Comparison of ENCODE assay signal across 16 cellular contexts in the genomic region with DNA sequence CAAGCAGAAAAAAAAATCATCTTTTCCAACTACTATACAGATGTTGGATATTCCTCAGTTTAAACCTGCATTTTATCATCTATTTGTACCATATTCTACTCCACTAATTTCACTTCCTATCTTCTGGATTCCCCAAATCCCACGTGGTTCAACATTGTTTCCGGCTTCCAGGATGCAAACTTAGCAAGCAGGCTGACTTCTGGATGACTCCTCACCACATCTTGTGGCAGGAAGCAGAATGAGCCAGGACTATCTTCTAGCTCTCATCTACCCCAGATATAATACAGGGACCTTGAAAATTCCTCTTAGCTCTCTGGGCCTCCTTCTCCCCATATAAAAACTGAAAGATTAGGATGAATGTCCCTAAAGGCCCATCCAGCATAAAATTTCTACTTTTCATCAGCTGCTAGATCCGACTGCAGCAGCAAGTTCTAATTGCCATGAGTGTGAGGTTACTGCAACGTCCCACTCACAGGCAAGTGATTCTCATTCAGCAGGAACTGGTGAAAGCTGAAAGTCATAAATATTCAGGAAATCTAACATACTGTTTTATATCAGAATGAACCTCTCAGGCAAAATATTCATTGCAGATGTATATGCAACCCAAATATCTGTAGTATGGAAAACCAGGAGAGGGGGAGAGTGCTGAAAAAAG.
DNase-seq lines count a peak whose midpoint lies in the region; ATAC-seq and TF ChIP-seq lines count a peak whose summit lies in the region.
"Had no signal": no experiment of that assay in that cellular context is flagged by ENCODE, and none has a peak within 500 bp of the region (broad histone marks: within the 10 kb centered on the region; RNA-seq: fewer than 3 reads in every experiment).

No MANE protein-coding gene starts in this region.

- POLR2A ChIA-PET in SK-N-SH (lab: Yijun Ruan, JAX), result no interaction called here
- POLR2A ChIA-PET in activated CD4-positive, alpha-beta memory T cell treated with anti-CD3 and anti-CD28 coated beads, Interleukin-2, amount 10 ng/mL, durations not matched to agents 7 days and 5 days (lab: Charles Lee), result no interaction called here

- TF ChIP-seq CTCF in SK-N-SH (IDR thresholded peaks at IDR 0.05) (no peak), fibroblast of pulmonary artery (IDR thresholded peaks at IDR 0.05; ENCODE audit: low read length, missing control alignments) (peak; percentile 25)

- peaks cover 0 to 10% of the 10 kb centered on the region in 2 experiments; a peak in 2 of 4 replicates for H3K4me1 ChIP-seq in SK-N-SH (ENCODE audit: control insufficient read depth in 1 of 2, insufficient read depth in 2 of 2, low read depth in 1 of 2, low read length in 1 of 2)
- H3K4me1 ChIP-seq in HAP-1, result no peaks in the 10 kb centered on the region

- H3K9me2 ChIP-seq in SK-N-SH, result no peaks in the 10 kb centered on the region

- no peaks in the 10 kb centered on the region for H3K9me3 Mint-ChIP-seq in activated CD4-positive, alpha-beta memory T cell treated with anti-CD3 and anti-CD28 coated beads, Interleukin-2, amount 10 ng/mL, durations not matched to agents 7 days and 5 days
- H3K9me3 Mint-ChIP-seq: memory B cell; stimulated activated effector memory CD8-positive, alpha-beta T cell treated with anti-CD3 and anti-CD28 coated beads, Interleukin-12 subunit alpha, Interleukin-12 subunit beta, amount 100 ng/mL, for 72 hours had no signal

- DNase-seq in EH (ENCODE audit: low read depth), result peak; percentile 62
- DNase-seq in SK-N-SH, result no peak
- peak; percentile 80 for DNase-seq in fibroblast of pulmonary artery (ENCODE audit: low read depth)
- peak; percentile 46 for DNase-seq in putamen (ENCODE audit: low spot score)
- no peak for DNase-seq in activated CD4-positive, alpha-beta memory T cell treated with anti-CD3 and anti-CD28 coated beads, Interleukin-2, amount 10 ng/mL, durations not matched to agents 7 days and 5 days
- DNase-seq in HAP-1 (ENCODE audit: low spot score in 2 of 2), result no peak
- no peak for DNase-seq in activated T-cell treated with anti-CD3 and anti-CD28 coated beads, Interleukin-2, amount 50 U/mL, for 48 hours
- DNase-seq: activated naive CD4-positive, alpha-beta T cell treated with anti-CD3 and anti-CD28 coated beads, Interleukin-2, amount 50 U/mL, for 16 hours; NCI-H146; PC-9; WERI-Rb-1 had no signal

- CTCF ChIA-PET in SK-N-SH (lab: Yijun Ruan, JAX), result interaction anchor here (1.2 kb wide), 1 partner anchor 34 kb away, joined by 4 read pairs; no protein-coding TSS in a partner anchor
- CTCF ChIA-PET in activated CD4-positive, alpha-beta memory T cell treated with anti-CD3 and anti-CD28 coated beads, Interleukin-2, amount 10 ng/mL, durations not matched to agents 7 days and 5 days (lab: Charles Lee), result no interaction called here

- no peak overlapping the region for H3K4me3 ChIP-seq in SK-N-SH (ENCODE audit: low read depth in 2 of 2, low read length in 1 of 2)
- H3K4me3 ChIP-seq in fibroblast of pulmonary artery (replicated peaks; ENCODE audit: low read depth, low read length), result no peak overlapping the region
- H3K4me3 ChIP-seq in HAP-1, result no peak overlapping the region
- H3K4me3 ChIP-seq: PC-9, skin epidermis had no signal

- no peaks in the 10 kb centered on the region for H3K27me3 ChIP-seq in SK-N-SH (ENCODE audit: insufficient read depth)
- H3K27me3 ChIP-seq in HAP-1 (ENCODE audit: low read depth), result no peaks in the 10 kb centered on the region

- H4K20me1 ChIP-seq in SK-N-SH (ENCODE audit: insufficient read depth), result no peaks in the 10 kb centered on the region

- no peak for TF ChIP-seq RAD21 in SK-N-SH (IDR thresholded peaks at IDR 0.05; ENCODE audit: low read length)

- H3K27ac Mint-ChIP-seq in activated CD4-positive, alpha-beta memory T cell treated with anti-CD3 and anti-CD28 coated beads, Interleukin-2, amount 10 ng/mL, durations not matched to agents 7 days and 5 days, result no peak overlapping the region
- H3K27ac Mint-ChIP-seq: memory B cell; stimulated activated effector memory CD8-positive, alpha-beta T cell treated with anti-CD3 and anti-CD28 coated beads, Interleukin-12 subunit alpha, Interleukin-12 subunit beta, amount 100 ng/mL, for 72 hours had no signal

- H3K4me2 ChIP-seq in SK-N-SH, result peak overlapping the region; percentile 31; the same call in 1 of the 2 replicates
- H3K4me2 ChIP-seq: PC-9 had no signal

- in situ Hi-C loops in HAP-1 (cut with MboI; ENCODE audit: low sequenced_read_pairs), result no loop called here

- no peaks in the 10 kb centered on the region for H3K36me3 Mint-ChIP-seq in activated CD4-positive, alpha-beta memory T cell treated with anti-CD3 and anti-CD28 coated beads, Interleukin-2, amount 10 ng/mL, durations not matched to agents 7 days and 5 days (ENCODE audit: low read depth)
- H3K36me3 Mint-ChIP-seq: memory B cell; stimulated activated effector memory CD8-positive, alpha-beta T cell treated with anti-CD3 and anti-CD28 coated beads, Interleukin-12 subunit alpha, Interleukin-12 subunit beta, amount 100 ng/mL, for 72 hours had no signal

- H3F3A ChIP-seq in SK-N-SH (replicated peaks; ENCODE audit: insufficient read depth), result peaks cover 6% of the 10 kb centered on the region

- no peak for TF ChIP-seq EP300 in SK-N-SH (IDR thresholded peaks at IDR 0.05; ENCODE audit: borderline replicate concordance in 1 of 2, low read depth in 1 of 2, low read length in 1 of 2)

- H2AFZ ChIP-seq in SK-N-SH (ENCODE audit: low read depth), result peak overlapping the region; percentile 38; the same call in 1 of the 2 replicates
- H2AFZ ChIP-seq: PC-9 had no signal

- H3K9ac ChIP-seq in SK-N-SH, result no peak overlapping the region

- no peak for ATAC-seq in GM18498 (IDR thresholded peaks at IDR 0.05; ENCODE audit: unreplicated experiment)
- ATAC-seq: stimulated activated effector memory CD8-positive, alpha-beta T cell treated with anti-CD3 and anti-CD28 coated beads, Interleukin-12 subunit alpha, Interleukin-12 subunit beta, amount 100 ng/mL, for 72 hours had no signal

- H3K9me3 ChIP-seq in SK-N-SH (no peaks in the 10 kb centered on the region), HAP-1 (no peaks in the 10 kb centered on the region)

- no peaks in the 10 kb centered on the region for H3K79me2 ChIP-seq in SK-N-SH (ENCODE audit: insufficient read depth)

- no peaks in the 10 kb centered on the region for H3K36me3 ChIP-seq in SK-N-SH (replicated peaks in 1 of 2; ENCODE audit: control insufficient read depth in 1 of 2, insufficient read depth in 2 of 2, low read length in 1 of 2)
- no peaks in the 10 kb centered on the region for H3K36me3 ChIP-seq in HAP-1 (replicated peaks)
- H3K36me3 ChIP-seq: WERI-Rb-1 had no signal

- 55% methylated on average over 4 of the region's 4 CpGs for WGBS in SK-N-SH (ENCODE audit: low lambda C conversion rate)

- H3K27ac ChIP-seq in SK-N-SH (ENCODE audit: low read depth in 2 of 2, low read length in 1 of 2), result peak overlapping the region; percentile 45 to 76
- H3K27ac ChIP-seq: epithelial cell of prostate, PC-9, WERI-Rb-1 had no signal

- H3K27me3 Mint-ChIP-seq in activated CD4-positive, alpha-beta memory T cell treated with anti-CD3 and anti-CD28 coated beads, Interleukin-2, amount 10 ng/mL, durations not matched to agents 7 days and 5 days, result peaks cover 2% of the 10 kb centered on the region

- no peak overlapping the region for H3K4me3 Mint-ChIP-seq in activated CD4-positive, alpha-beta memory T cell treated with anti-CD3 and anti-CD28 coated beads, Interleukin-2, amount 10 ng/mL, durations not matched to agents 7 days and 5 days
- H3K4me3 Mint-ChIP-seq: memory B cell; stimulated activated effector memory CD8-positive, alpha-beta T cell treated with anti-CD3 and anti-CD28 coated beads, Interleukin-12 subunit alpha, Interleukin-12 subunit beta, amount 100 ng/mL, for 72 hours had no signal

- no peaks in the 10 kb centered on the region for H3K4me1 Mint-ChIP-seq in activated CD4-positive, alpha-beta memory T cell treated with anti-CD3 and anti-CD28 coated beads, Interleukin-2, amount 10 ng/mL, durations not matched to agents 7 days and 5 days
- H3K4me1 Mint-ChIP-seq: memory B cell; stimulated activated effector memory CD8-positive, alpha-beta T cell treated with anti-CD3 and anti-CD28 coated beads, Interleukin-12 subunit alpha, Interleukin-12 subunit beta, amount 100 ng/mL, for 72 hours had no signal

TF ChIP-seq in SK-N-SH, 30 proteins besides CTCF, POLR2A, EP300 and RAD21 (continues in another document):
- TF ChIP-seq, protein P1, sequence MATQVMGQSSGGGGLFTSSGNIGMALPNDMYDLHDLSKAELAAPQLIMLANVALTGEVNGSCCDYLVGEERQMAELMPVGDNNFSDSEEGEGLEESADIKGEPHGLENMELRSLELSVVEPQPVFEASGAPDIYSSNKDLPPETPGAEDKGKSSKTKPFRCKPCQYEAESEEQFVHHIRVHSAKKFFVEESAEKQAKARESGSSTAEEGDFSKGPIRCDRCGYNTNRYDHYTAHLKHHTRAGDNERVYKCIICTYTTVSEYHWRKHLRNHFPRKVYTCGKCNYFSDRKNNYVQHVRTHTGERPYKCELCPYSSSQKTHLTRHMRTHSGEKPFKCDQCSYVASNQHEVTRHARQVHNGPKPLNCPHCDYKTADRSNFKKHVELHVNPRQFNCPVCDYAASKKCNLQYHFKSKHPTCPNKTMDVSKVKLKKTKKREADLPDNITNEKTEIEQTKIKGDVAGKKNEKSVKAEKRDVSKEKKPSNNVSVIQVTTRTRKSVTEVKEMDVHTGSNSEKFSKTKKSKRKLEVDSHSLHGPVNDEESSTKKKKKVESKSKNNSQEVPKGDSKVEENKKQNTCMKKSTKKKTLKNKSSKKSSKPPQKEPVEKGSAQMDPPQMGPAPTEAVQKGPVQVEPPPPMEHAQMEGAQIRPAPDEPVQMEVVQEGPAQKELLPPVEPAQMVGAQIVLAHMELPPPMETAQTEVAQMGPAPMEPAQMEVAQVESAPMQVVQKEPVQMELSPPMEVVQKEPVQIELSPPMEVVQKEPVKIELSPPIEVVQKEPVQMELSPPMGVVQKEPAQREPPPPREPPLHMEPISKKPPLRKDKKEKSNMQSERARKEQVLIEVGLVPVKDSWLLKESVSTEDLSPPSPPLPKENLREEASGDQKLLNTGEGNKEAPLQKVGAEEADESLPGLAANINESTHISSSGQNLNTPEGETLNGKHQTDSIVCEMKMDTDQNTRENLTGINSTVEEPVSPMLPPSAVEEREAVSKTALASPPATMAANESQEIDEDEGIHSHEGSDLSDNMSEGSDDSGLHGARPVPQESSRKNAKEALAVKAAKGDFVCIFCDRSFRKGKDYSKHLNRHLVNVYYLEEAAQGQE (IDR thresholded peaks at IDR 0.05; ENCODE audit: low read depth, low read length), result no peak
- no peak for TF ChIP-seq SIN3A (IDR thresholded peaks at IDR 0.05; ENCODE audit: borderline replicate concordance, low read depth, low read length)

Comparison
In these comparisons a context has a peak if more than half of its experiments do, and no peak if none do; other contexts are left out.
1. DNase-seq: peak in EH (single experiment), fibroblast of pulmonary artery (single experiment) and putamen (single experiment); none in SK-N-SH (single experiment), activated CD4-positive, alpha-beta memory T cell treated with anti-CD3 and anti-CD28 coated beads, Interleukin-2, amount 10 ng/mL, durations not matched to agents 7 days and 5 days (single experiment), HAP-1 (0 of 2) and activated T-cell treated with anti-CD3 and anti-CD28 coated beads, Interleukin-2, amount 50 U/mL, for 48 hours (0 of 2).